Comparison of ENCODE assay signal across 8 cellular contexts in genomic region chr2:161090401-161090800, GRCh38.
DNase-seq lines count a peak whose midpoint lies in the region; ATAC-seq, FAIRE-seq and TF ChIP-seq lines count a peak whose summit lies in the region.

No MANE protein-coding gene starts in this region.

- TF ChIP-seq CTCF in WTC11 (IDR thresholded peaks at IDR 0.05): no peak
- TF ChIP-seq CTCF in D721Med (IDR thresholded peaks at IDR 0.05; ENCODE audit: insufficient read depth, missing control alignments): no peak

- no peak for DNase-seq in WTC11 (ENCODE audit: low spot score)
- DNase-seq in memory B cell (ENCODE audit: low spot score in 2 of 2): peak; percentile 6 to 18
- no peak for DNase-seq in SIG-M5 treated with dmso at 0.1 percent for 504 hours (lab: John Stamatoyannopoulos, UW; ENCODE audit: unreplicated experiment)
- DNase-seq in D721Med (ENCODE audit: insufficient read length, low spot score): no peak
- DNase-seq in NCI-H2227 treated with DMSO at 0.1 percent for 48 hours (lab: John Stamatoyannopoulos, UW): no peak
- DNase-seq in NCI-H1417 (lab: John Stamatoyannopoulos, UW): no peak

- no peak for FAIRE-seq in D721Med (lab: Jason Lieb, UNC)

- H3K27ac Mint-ChIP-seq in WTC11 (no peak overlapping the region), memory B cell (peak overlapping the region; percentile 81)

- H3K4me1 Mint-ChIP-seq in WTC11 (peaks cover 3% of the 10 kb centered on the region; the same call in 1 of the 2 replicates), memory B cell (peaks cover 24% of the 10 kb centered on the region)

- peaks cover 2% of the 10 kb centered on the region for H3K9me3 Mint-ChIP-seq in WTC11
- H3K9me3 Mint-ChIP-seq in memory B cell: no peaks in the 10 kb centered on the region

- peak; percentile 34 for ATAC-seq in GM18508 (IDR thresholded peaks at IDR 0.05; ENCODE audit: insufficient read depth, unreplicated experiment)
- ATAC-seq in HG02852 (IDR thresholded peaks at IDR 0.05; ENCODE audit: unreplicated experiment): peak; percentile 47
- ATAC-seq in WTC11: 0 out of 2 replicates have a peak, but pooled peaks have one; percentile 24
- peak; percentile 55 for ATAC-seq in memory B cell (ENCODE audit: low read depth)

- H3K27me3 Mint-ChIP-seq in WTC11 (ENCODE audit: low read depth): no peaks in the 10 kb centered on the region
- no peaks in the 10 kb centered on the region for H3K27me3 Mint-ChIP-seq in memory B cell

- POLR2A ChIA-PET in WTC11 (lab: Charles Lee): interaction anchor here (0.6 kb wide), 1 partner anchor 961 kb away, joined by 8 read pairs; no protein-coding TSS in a partner anchor

- H3K36me3 Mint-ChIP-seq in WTC11 (no peaks in the 10 kb centered on the region), memory B cell (no peaks in the 10 kb centered on the region)

- CTCF ChIA-PET in WTC11 (lab: Charles Lee): interaction anchor here (2.3 kb wide), 1 partner anchor 26 kb away, joined by 7 read pairs; no protein-coding TSS in a partner anchor

- H3K4me3 Mint-ChIP-seq in WTC11: no peak overlapping the region
- peak overlapping the region; percentile 71 for H3K4me3 Mint-ChIP-seq in memory B cell

TF ChIP-seq in WTC11, 78 proteins besides CTCF, POLR2A, EP300 and RAD21:
- TF ChIP-seq ETV6 (CRISPR knock-in tag; IDR thresholded peaks at IDR 0.05) (no peak), CREM (CRISPR knock-in tag; IDR thresholded peaks at IDR 0.05) (no peak), ZNF317 (CRISPR knock-in tag; IDR thresholded peaks at IDR 0.05; ENCODE audit: borderline replicate concordance, low read depth) (no peak), IRF2 (CRISPR knock-in tag; IDR thresholded peaks at IDR 0.05; ENCODE audit: borderline replicate concordance, low read depth) (no peak), ATF1 (CRISPR knock-in tag; IDR thresholded peaks at IDR 0.05) (no peak), SOX15 (CRISPR knock-in tag; IDR thresholded peaks at IDR 0.05) (no peak), MXD4 (CRISPR knock-in tag; IDR thresholded peaks at IDR 0.05; ENCODE audit: borderline replicate concordance) (no peak), ZNF138 (CRISPR knock-in tag; conservative IDR thresholded peaks at IDR 0.05) (no peak), SMAD4 (CRISPR knock-in tag; IDR thresholded peaks at IDR 0.05) (no peak), KAT7 (CRISPR knock-in tag; IDR thresholded peaks at IDR 0.05; ENCODE audit: borderline replicate concordance) (no peak), JUN (CRISPR knock-in tag; IDR thresholded peaks at IDR 0.05) (no peak), CBFB (CRISPR knock-in tag; IDR thresholded peaks at IDR 0.05; ENCODE audit: low read depth) (no peak), TCF7 (CRISPR knock-in tag; IDR thresholded peaks at IDR 0.05; ENCODE audit: low read depth) (no peak), ZNF423 (CRISPR knock-in tag; IDR thresholded peaks at IDR 0.05) (no peak), JAZF1 (CRISPR knock-in tag; IDR thresholded peaks at IDR 0.05) (no peak)
- TF ChIP-seq, protein P1, sequence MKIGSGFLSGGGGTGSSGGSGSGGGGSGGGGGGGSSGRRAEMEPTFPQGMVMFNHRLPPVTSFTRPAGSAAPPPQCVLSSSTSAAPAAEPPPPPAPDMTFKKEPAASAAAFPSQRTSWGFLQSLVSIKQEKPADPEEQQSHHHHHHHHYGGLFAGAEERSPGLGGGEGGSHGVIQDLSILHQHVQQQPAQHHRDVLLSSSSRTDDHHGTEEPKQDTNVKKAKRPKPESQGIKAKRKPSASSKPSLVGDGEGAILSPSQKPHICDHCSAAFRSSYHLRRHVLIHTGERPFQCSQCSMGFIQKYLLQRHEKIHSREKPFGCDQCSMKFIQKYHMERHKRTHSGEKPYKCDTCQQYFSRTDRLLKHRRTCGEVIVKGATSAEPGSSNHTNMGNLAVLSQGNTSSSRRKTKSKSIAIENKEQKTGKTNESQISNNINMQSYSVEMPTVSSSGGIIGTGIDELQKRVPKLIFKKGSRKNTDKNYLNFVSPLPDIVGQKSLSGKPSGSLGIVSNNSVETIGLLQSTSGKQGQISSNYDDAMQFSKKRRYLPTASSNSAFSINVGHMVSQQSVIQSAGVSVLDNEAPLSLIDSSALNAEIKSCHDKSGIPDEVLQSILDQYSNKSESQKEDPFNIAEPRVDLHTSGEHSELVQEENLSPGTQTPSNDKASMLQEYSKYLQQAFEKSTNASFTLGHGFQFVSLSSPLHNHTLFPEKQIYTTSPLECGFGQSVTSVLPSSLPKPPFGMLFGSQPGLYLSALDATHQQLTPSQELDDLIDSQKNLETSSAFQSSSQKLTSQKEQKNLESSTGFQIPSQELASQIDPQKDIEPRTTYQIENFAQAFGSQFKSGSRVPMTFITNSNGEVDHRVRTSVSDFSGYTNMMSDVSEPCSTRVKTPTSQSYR (CRISPR knock-in tag; IDR thresholded peaks at IDR 0.05): no peak
- TF ChIP-seq, protein P2, sequence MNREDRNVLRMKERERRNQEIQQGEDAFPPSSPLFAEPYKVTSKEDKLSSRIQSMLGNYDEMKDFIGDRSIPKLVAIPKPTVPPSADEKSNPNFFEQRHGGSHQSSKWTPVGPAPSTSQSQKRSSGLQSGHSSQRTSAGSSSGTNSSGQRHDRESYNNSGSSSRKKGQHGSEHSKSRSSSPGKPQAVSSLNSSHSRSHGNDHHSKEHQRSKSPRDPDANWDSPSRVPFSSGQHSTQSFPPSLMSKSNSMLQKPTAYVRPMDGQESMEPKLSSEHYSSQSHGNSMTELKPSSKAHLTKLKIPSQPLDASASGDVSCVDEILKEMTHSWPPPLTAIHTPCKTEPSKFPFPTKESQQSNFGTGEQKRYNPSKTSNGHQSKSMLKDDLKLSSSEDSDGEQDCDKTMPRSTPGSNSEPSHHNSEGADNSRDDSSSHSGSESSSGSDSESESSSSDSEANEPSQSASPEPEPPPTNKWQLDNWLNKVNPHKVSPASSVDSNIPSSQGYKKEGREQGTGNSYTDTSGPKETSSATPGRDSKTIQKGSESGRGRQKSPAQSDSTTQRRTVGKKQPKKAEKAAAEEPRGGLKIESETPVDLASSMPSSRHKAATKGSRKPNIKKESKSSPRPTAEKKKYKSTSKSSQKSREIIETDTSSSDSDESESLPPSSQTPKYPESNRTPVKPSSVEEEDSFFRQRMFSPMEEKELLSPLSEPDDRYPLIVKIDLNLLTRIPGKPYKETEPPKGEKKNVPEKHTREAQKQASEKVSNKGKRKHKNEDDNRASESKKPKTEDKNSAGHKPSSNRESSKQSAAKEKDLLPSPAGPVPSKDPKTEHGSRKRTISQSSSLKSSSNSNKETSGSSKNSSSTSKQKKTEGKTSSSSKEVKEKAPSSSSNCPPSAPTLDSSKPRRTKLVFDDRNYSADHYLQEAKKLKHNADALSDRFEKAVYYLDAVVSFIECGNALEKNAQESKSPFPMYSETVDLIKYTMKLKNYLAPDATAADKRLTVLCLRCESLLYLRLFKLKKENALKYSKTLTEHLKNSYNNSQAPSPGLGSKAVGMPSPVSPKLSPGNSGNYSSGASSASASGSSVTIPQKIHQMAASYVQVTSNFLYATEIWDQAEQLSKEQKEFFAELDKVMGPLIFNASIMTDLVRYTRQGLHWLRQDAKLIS (CRISPR knock-in tag; IDR thresholded peaks at IDR 0.05; ENCODE audit: borderline replicate concordance): no peak

Comparison
In these comparisons a context has a peak if more than half of its experiments do, and no peak if none do; other contexts are left out.
1. DNase-seq: peak in memory B cell (2 of 2); none in WTC11 (single experiment), SIG-M5 treated with dmso at 0.1 percent for 504 hours (single experiment), D721Med (single experiment), NCI-H2227 treated with DMSO at 0.1 percent for 48 hours (single experiment) and NCI-H1417 (0 of 3).
2. Peak in every context shown above with its lines, with median percentiles within 50 percentile points of each other: ATAC-seq.